1 cellular context compared by ENCODE assay signal in genomic region chr2:234725528-234726264, GRCh38.
TF ChIP-seq lines count a peak whose summit lies in the region.

No MANE protein-coding gene starts in this region.

TF ChIP-seq in IMR-90, 13 proteins besides CTCF, POLR2A, EP300 and RAD21:
- TF ChIP-seq CEBPB (IDR thresholded peaks at IDR 0.05; ENCODE audit: low read depth, low read length) (no peak), MAFK (IDR thresholded peaks at IDR 0.05; ENCODE audit: low read depth, low read length) (no peak), MAZ (IDR thresholded peaks at IDR 0.05; ENCODE audit: borderline replicate concordance, low read depth, low read length) (no peak), NFE2L2 (IDR thresholded peaks at IDR 0.05; ENCODE audit: low read depth, low read length) (no peak), FOS (IDR thresholded peaks at IDR 0.05; ENCODE audit: low read depth, low read length) (no peak), BHLHE40 (IDR thresholded peaks at IDR 0.05; ENCODE audit: low read depth, low read length) (no peak), SMC3 (IDR thresholded peaks at IDR 0.05; ENCODE audit: low read depth, low read length) (no peak), ELK1 (IDR thresholded peaks at IDR 0.05; ENCODE audit: borderline replicate concordance, low read depth, low read length) (no peak), RFX5 (IDR thresholded peaks at IDR 0.05; ENCODE audit: low read depth, low read length) (no peak), RCOR1 (IDR thresholded peaks at IDR 0.05; ENCODE audit: insufficient replicate concordance, low read length) (no peak), CHD1 (IDR thresholded peaks at IDR 0.05; ENCODE audit: low read depth, low read length) (no peak), USF2 (IDR thresholded peaks at IDR 0.05; ENCODE audit: low read depth, low read length) (no peak), MXI1 (IDR thresholded peaks at IDR 0.05; ENCODE audit: borderline replicate concordance, low read depth, low read length) (no peak)
